20 cellular contexts compared by ENCODE assay signal in genomic region chr22:49991907-49992533, GRCh38. TPM values are rescaled to one million over a fixed set of nuclear protein-coding genes. Genes with fewer than 3 reads are reported as not detected.
"Had no signal": no experiment of that assay in that cellular context is flagged by ENCODE, and none has a peak within 500 bp of the region (broad histone marks: within the 10 kb centered on the region; RNA-seq: fewer than 3 reads in every experiment).

No MANE protein-coding gene starts in this region.

- DNase-seq: activated CD4-positive, alpha-beta T cell treated with anti-CD3 and anti-CD28 coated beads for 4 hours; activated CD8-positive, alpha-beta memory T cell treated with anti-CD3 and anti-CD28 coated beads, Interleukin-2, amount 50 U/mL, for 4 hours; activated CD8-positive, alpha-beta T cell treated with anti-CD3 and anti-CD28 coated beads for 36 hours; activated naive CD4-positive, alpha-beta T cell treated with Interleukin-2 at 50 U/mL for 16 hours; activated naive CD8-positive, alpha-beta T cell treated with anti-CD3 and anti-CD28 coated beads, Interleukin-2, amount 50 U/mL, for 24 hours; amniotic stem cell; cerebellar nuclear complex; MG63; NCI-H1105 treated with DMSO at 0.1 percent for 48 hours; NCI-H1436 treated with DMSO at 0.1 percent for 48 hours; NCI-H187; NCI-H2081; NCI-H510A treated with DMSO at 0.1 percent for 48 hours; Right ventricle myocardium superior; SJCRH30; T-helper 9 cell had no signal

- H3K27ac ChIP-seq: ascending aorta, Peyer's patch, RWPE1, SJCRH30 had no signal

- H3K4me3 ChIP-seq: ascending aorta, MG63, Peyer's patch, SJCRH30 had no signal

- ATAC-seq: activated CD8-positive, alpha-beta T cell treated with anti-CD3 and anti-CD28 coated beads for 36 hours; activated naive CD4-positive, alpha-beta T cell treated with anti-CD3 and anti-CD28 coated beads, Interleukin-2, amount 50 U/mL, for 72 hours; activated naive CD8-positive, alpha-beta T cell treated with anti-CD3 and anti-CD28 coated beads, Interleukin-2, amount 50 U/mL, for 24 hours had no signal

- H3K27me3 ChIP-seq: ascending aorta, MG63, Peyer's patch, SJCRH30 had no signal

- H3K4me1 ChIP-seq: ascending aorta, SJCRH30 had no signal

- H3K36me3 ChIP-seq: ascending aorta, MG63, Peyer's patch, SJCRH30 had no signal

RNA-seq across cellular contexts. Expression of gene IL17REL, which starts 20.5 kb away (rescaled TPM):
- total RNA-seq: ascending aorta, Right ventricle myocardium superior, SJCRH30 had no signal
